39 cellular contexts compared by ENCODE assay signal in the genomic region with DNA sequence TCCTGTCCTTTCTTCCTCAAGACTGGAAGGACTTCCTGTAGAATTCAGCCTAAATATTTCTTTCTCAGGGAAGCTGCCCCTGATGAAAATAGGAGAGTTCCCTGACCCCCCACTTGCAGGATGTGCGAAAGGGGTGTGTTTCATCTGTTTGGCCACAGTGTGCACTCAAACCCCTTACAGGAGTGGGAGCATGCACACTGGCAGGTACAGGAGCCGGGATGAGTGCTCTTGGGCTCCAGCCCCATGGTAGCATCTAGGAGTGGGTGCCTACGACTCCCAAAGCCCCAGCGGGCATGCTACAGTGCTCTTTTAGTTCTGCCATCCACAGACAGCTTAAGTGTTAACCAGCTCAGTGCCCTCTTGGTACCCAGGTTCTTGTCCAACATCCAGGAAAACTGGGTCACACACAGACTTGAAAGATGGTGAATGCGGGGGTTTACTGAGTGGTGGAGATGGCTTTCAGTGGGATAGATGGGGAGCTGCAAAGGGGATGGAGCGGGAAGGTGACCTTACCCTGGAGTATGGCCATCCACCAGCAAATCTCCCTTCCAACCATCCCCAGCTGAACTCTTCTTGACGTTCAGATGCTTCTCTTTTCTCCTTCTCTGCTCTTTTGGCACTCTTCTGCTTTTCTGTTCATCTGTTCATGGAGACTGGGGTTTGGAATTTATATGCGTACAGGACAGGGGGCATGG.
"Had no signal": no experiment of that assay in that cellular context is flagged by ENCODE, and none has a peak within 500 bp of the region (broad histone marks: within the 10 kb centered on the region; RNA-seq: fewer than 3 reads in every experiment).

No MANE protein-coding gene starts in this region.

- H3K27me3 ChIP-seq: ascending aorta, cardiac muscle cell had no signal

- DNase-seq: activated B cell treated with CpG ODN at 0.5 μM for 24 hours; activated CD4-positive, alpha-beta memory T cell treated with anti-CD3 and anti-CD28 coated beads for 36 hours; activated CD4-positive, alpha-beta T cell treated with anti-CD3 and anti-CD28 coated beads for 4 hours; activated CD4-positive, alpha-beta T cell treated with anti-CD3 and anti-CD28 coated beads, Interleukin-2, amount 10 ng/mL, durations not matched to agents 24 days and 14 days; activated CD4-positive, alpha-beta T cell treated with anti-CD3 and anti-CD28 coated beads, Interleukin-2, amount 50 U/mL, for 1 hour; activated CD4-positive, alpha-beta T cell treated with anti-CD3 and anti-CD28 coated beads, Interleukin-2, amount 50 U/mL, for 4 hours; activated CD4-positive, CD25-positive, alpha-beta regulatory T cell treated with anti-CD3 and anti-CD28 coated beads, Interleukin-2, amount 50 U/mL, for 72 hours; activated CD8-positive, alpha-beta memory T cell treated with anti-CD3 and anti-CD28 coated beads, Interleukin-2, amount 50 U/mL, for 4 hours; activated CD8-positive, alpha-beta T cell treated with anti-CD3 and anti-CD28 coated beads for 36 hours; activated effector memory CD4-positive, alpha-beta T cell treated with anti-CD3 and anti-CD28 coated beads, Interleukin-2, amount 50 U/mL, for 16 hours; activated gamma-delta T cell treated with Interleukin-2 at 50 U/mL for 16 hours; activated naive CD4-positive, alpha-beta T cell; activated naive CD4-positive, alpha-beta T cell treated with anti-CD3 and anti-CD28 coated beads for 36 hours; activated naive CD4-positive, alpha-beta T cell treated with anti-CD3 and anti-CD28 coated beads, Interleukin-2, amount 50 U/mL, for 16 hours; activated naive CD8-positive, alpha-beta T cell treated with anti-CD3 and anti-CD28 coated beads for 36 hours; activated T-cell treated with anti-CD3 and anti-CD28 coated beads for 4 hours; activated T-cell treated with anti-CD3 and anti-CD28 coated beads, Interleukin-2, amount 50 U/mL, for 1 hour; activated T-cell treated with anti-CD3 and anti-CD28 coated beads, Interleukin-2, amount 50 U/mL, for 4 hours; activated T-cell treated with anti-CD3 and anti-CD28 coated beads, Interleukin-2, amount 50 U/mL, for 72 hours; adrenal gland; amniotic stem cell; anterior cingulate cortex; caudate nucleus; SW 1271; T-helper 1 cell; T-helper 2 cell; T-helper 9 cell had no signal

- H3K4me1 Mint-ChIP-seq: activated B cell treated with CpG ODN at 0.5 μM for 24 hours; activated CD4-positive, alpha-beta T cell treated with anti-CD3 and anti-CD28 coated beads, Interleukin-2, amount 10 ng/mL, durations not matched to agents 24 days and 14 days; activated naive CD8-positive, alpha-beta T cell treated with anti-CD3 and anti-CD28 coated beads for 36 hours; activated T-helper 17 cell treated with anti-CD3 and anti-CD28 coated beads, Interleukin-2, amount 50 U/mL, for 72 hours; central memory CD8-positive, alpha-beta T cell had no signal

- H3K27ac Mint-ChIP-seq: activated B cell treated with CpG ODN at 0.5 μM for 24 hours; activated CD4-positive, alpha-beta memory T cell treated with anti-CD3 and anti-CD28 coated beads for 36 hours; activated CD4-positive, alpha-beta T cell treated with anti-CD3 and anti-CD28 coated beads, Interleukin-2, amount 10 ng/mL, durations not matched to agents 24 days and 14 days; activated CD8-positive, alpha-beta T cell treated with anti-CD3 and anti-CD28 coated beads for 36 hours; activated naive CD4-positive, alpha-beta T cell treated with anti-CD3 and anti-CD28 coated beads for 36 hours; activated naive CD4-positive, alpha-beta T cell treated with anti-CD3 and anti-CD28 coated beads, Interleukin-2, amount 50 U/mL, for 72 hours; activated naive CD8-positive, alpha-beta T cell treated with anti-CD3 and anti-CD28 coated beads for 36 hours; activated T-cell treated with anti-CD3 and anti-CD28 coated beads, Interleukin-2, amount 50 U/mL, for 72 hours; activated T-helper 1 cell treated with anti-CD3 and anti-CD28 coated beads, Interleukin-12 subunit alpha, Interleukin-12 subunit beta, Interleukin-2, Interleukin-4 antibody, amounts not matched to agents 30 ng/mL and 10 ng/mL and 1 ng/mL, durations not matched to agents 14 hours and 24 hours and 36 hours; activated T-helper 17 cell treated with anti-CD3 and anti-CD28 coated beads, Interleukin-2, amount 50 U/mL, for 72 hours; brain; T-helper 1 cell treated with Interleukin-12 subunit alpha and Interleukin-12 subunit beta and Interleukin-4 antibody, amounts not matched to agents 30 μg/mL and 1 μg/mL, for 36 hours; T-helper 2 cell treated with Interferon-gamma antibody and Interleukin-4, amounts not matched to agents 5 μg/mL and 100 μg/mL, for 36 hours had no signal

- H3K4me1 ChIP-seq: adrenal gland, ascending aorta had no signal

- H3K9me3 ChIP-seq: adrenal gland, ascending aorta had no signal

- H3K27me3 Mint-ChIP-seq: brain had no signal

- H3K4me3 Mint-ChIP-seq: activated B cell treated with CpG ODN at 0.5 μM for 24 hours; activated CD4-positive, alpha-beta memory T cell treated with anti-CD3 and anti-CD28 coated beads for 36 hours; activated CD4-positive, alpha-beta T cell treated with anti-CD3 and anti-CD28 coated beads, Interleukin-2, amount 10 ng/mL, durations not matched to agents 24 days and 14 days; activated CD8-positive, alpha-beta T cell treated with anti-CD3 and anti-CD28 coated beads for 36 hours; activated naive CD4-positive, alpha-beta T cell treated with anti-CD3 and anti-CD28 coated beads for 36 hours; activated naive CD8-positive, alpha-beta T cell treated with anti-CD3 and anti-CD28 coated beads for 36 hours; activated T-cell treated with anti-CD3 and anti-CD28 coated beads, Interleukin-2, amount 50 U/mL, for 4 hours; activated T-cell treated with anti-CD3 and anti-CD28 coated beads, Interleukin-2, amount 50 U/mL, for 72 hours; activated T-helper 1 cell treated with anti-CD3 and anti-CD28 coated beads, Interleukin-12 subunit alpha, Interleukin-12 subunit beta, Interleukin-2, Interleukin-4 antibody, amounts not matched to agents 30 ng/mL and 10 ng/mL and 1 ng/mL, durations not matched to agents 14 hours and 24 hours and 36 hours; activated T-helper 17 cell treated with anti-CD3 and anti-CD28 coated beads, Interleukin-2, amount 50 U/mL, for 72 hours; brain; central memory CD8-positive, alpha-beta T cell; T-helper 1 cell treated with Interleukin-12 subunit alpha and Interleukin-12 subunit beta and Interleukin-4 antibody, amounts not matched to agents 30 μg/mL and 1 μg/mL, for 36 hours; T-helper 2 cell treated with Interferon-gamma antibody and Interleukin-4, amounts not matched to agents 5 μg/mL and 100 μg/mL, for 36 hours had no signal

- H3K4me3 ChIP-seq: adrenal gland, ascending aorta, cardiac muscle cell had no signal

- H3K9me3 Mint-ChIP-seq: activated B cell treated with CpG ODN at 0.5 μM for 24 hours; activated CD4-positive, alpha-beta memory T cell treated with anti-CD3 and anti-CD28 coated beads for 36 hours; activated CD4-positive, alpha-beta T cell treated with anti-CD3 and anti-CD28 coated beads, Interleukin-2, amount 10 ng/mL, durations not matched to agents 24 days and 14 days; activated CD8-positive, alpha-beta T cell treated with anti-CD3 and anti-CD28 coated beads for 36 hours; activated naive CD4-positive, alpha-beta T cell treated with anti-CD3 and anti-CD28 coated beads for 36 hours; activated naive CD4-positive, alpha-beta T cell treated with anti-CD3 and anti-CD28 coated beads, Interleukin-2, amount 50 U/mL, for 72 hours; activated naive CD8-positive, alpha-beta T cell treated with anti-CD3 and anti-CD28 coated beads for 36 hours; activated T-cell treated with anti-CD3 and anti-CD28 coated beads, Interleukin-2, amount 50 U/mL, for 4 hours; activated T-cell treated with anti-CD3 and anti-CD28 coated beads, Interleukin-2, amount 50 U/mL, for 72 hours; activated T-helper 1 cell treated with anti-CD3 and anti-CD28 coated beads, Interleukin-12 subunit alpha, Interleukin-12 subunit beta, Interleukin-2, Interleukin-4 antibody, amounts not matched to agents 30 ng/mL and 10 ng/mL and 1 ng/mL, durations not matched to agents 14 hours and 24 hours and 36 hours; activated T-helper 17 cell treated with anti-CD3 and anti-CD28 coated beads, Interleukin-2, amount 50 U/mL, for 72 hours; central memory CD8-positive, alpha-beta T cell; T-helper 1 cell treated with Interleukin-12 subunit alpha and Interleukin-12 subunit beta and Interleukin-4 antibody, amounts not matched to agents 30 μg/mL and 1 μg/mL, for 36 hours; T-helper 2 cell treated with Interferon-gamma antibody and Interleukin-4, amounts not matched to agents 5 μg/mL and 100 μg/mL, for 36 hours had no signal

- H3K27ac ChIP-seq: adrenal gland, ascending aorta, cardiac muscle cell, VCaP had no signal

- FAIRE-seq: bronchial epithelial cell, TTC549 had no signal

- ATAC-seq: activated CD8-positive, alpha-beta T cell treated with anti-CD3 and anti-CD28 coated beads for 36 hours; activated naive CD4-positive, alpha-beta T cell treated with anti-CD3 and anti-CD28 coated beads, Interleukin-2, amount 50 U/mL, for 72 hours; activated T-cell treated with anti-CD3 and anti-CD28 coated beads, Interleukin-2, amount 50 U/mL, for 4 hours; activated T-cell treated with anti-CD3 and anti-CD28 coated beads, Interleukin-2, amount 50 U/mL, for 72 hours; activated T-helper 17 cell treated with anti-CD3 and anti-CD28 coated beads, Interleukin-2, amount 50 U/mL, for 72 hours had no signal

- H3K36me3 ChIP-seq: adrenal gland, ascending aorta, cardiac muscle cell had no signal
